ENCODE assay signal across 17 cellular contexts in genomic region chr17:47218896-47219430, GRCh38. TPM values are rescaled to one million over a fixed set of nuclear protein-coding genes. Genes with fewer than 3 reads are reported as not detected.
DNase-seq lines count a peak whose midpoint lies in the region; ATAC-seq lines count a peak whose summit lies in the region.
"Had no signal": no experiment of that assay in that cellular context is flagged by ENCODE, and none has a peak within 500 bp of the region (broad histone marks: within the 10 kb centered on the region; RNA-seq: fewer than 3 reads in every experiment).

No MANE protein-coding gene starts in this region.

- no peak overlapping the region for H3K27ac Mint-ChIP-seq in T-helper 17 cell
- H3K27ac Mint-ChIP-seq: CD4-positive, CD25-positive, alpha-beta regulatory T cell; WTC11 had no signal

- H3K23ac ChIP-seq in mesendoderm (ENCODE audit: low read length) = no peak overlapping the region

- H3K36me3 ChIP-seq in mesendoderm (ENCODE audit: control insufficient read depth, insufficient read depth, low read length) = no peaks in the 10 kb centered on the region
- H3K36me3 ChIP-seq: SJSA1 had no signal

- no peaks in the 10 kb centered on the region for H3K36me3 Mint-ChIP-seq in T-helper 17 cell (ENCODE audit: low read depth)
- H3K36me3 Mint-ChIP-seq: CD4-positive, CD25-positive, alpha-beta regulatory T cell had no signal

- no peak overlapping the region for H3K4me2 ChIP-seq in mesendoderm (ENCODE audit: low read length)
- H3K4me2 ChIP-seq: KMS-11 had no signal

- no peak overlapping the region for H3K9ac ChIP-seq in mesendoderm (ENCODE audit: low read length)
- H3K9ac ChIP-seq: GM23248, KMS-11 had no signal

- no peak overlapping the region for H2BK120ac ChIP-seq in mesendoderm (ENCODE audit: low read depth, low read length)

- H3K9me3 ChIP-seq in T-helper 17 cell (ENCODE audit: control insufficient read depth, low read length, poor library complexity, severe bottlenecking) = no peaks in the 10 kb centered on the region

- H3K27me3 Mint-ChIP-seq in T-helper 17 cell = no peaks in the 10 kb centered on the region
- H3K27me3 Mint-ChIP-seq: CD4-positive, CD25-positive, alpha-beta regulatory T cell had no signal

- ATAC-seq in T-helper 17 cell = no peak
- ATAC-seq: WTC11 had no signal

- in situ Hi-C loops in KBM-7 (cut with MboI; ENCODE audit: low pct_unique_long_range_greater_than_20kb, low sequenced_read_pairs) = no loop called here

- peak; percentile 34 for DNase-seq in GDM1 (lab: John Stamatoyannopoulos, UW)
- peak; percentile 58 for DNase-seq in KBM-7
- DNase-seq in dermis blood vessel endothelial cell = peak; percentile 48
- peak; percentile 77 for DNase-seq in mesendoderm
- DNase-seq in AG08395 (ENCODE audit: low spot score) = no peak
- no peak for DNase-seq in NCI-H2196 (lab: John Stamatoyannopoulos, UW; ENCODE audit: unreplicated experiment)
- no peak for DNase-seq in T-helper 17 cell
- DNase-seq in activated CD4-positive, CD25-positive, alpha-beta regulatory T cell treated with anti-CD3 and anti-CD28 coated beads, Interleukin-2, amount 50 U/mL, for 72 hours = no peak
- DNase-seq: activated T-cell treated with anti-CD3 and anti-CD28 coated beads, Interleukin-2, amount 50 U/mL, for 1 hour; CD4-positive, CD25-positive, alpha-beta regulatory T cell; GM23248; NCI-H1694 treated with DMSO at 0.1 percent for 48 hours; NCI-H82; stimulated activated naive CD4-positive, alpha-beta T cell treated with Interleukin-2 at 50 U/mL for 16 hours had no signal

- H3K56ac ChIP-seq in mesendoderm (ENCODE audit: low read length) = no peak overlapping the region

- peaks cover 6% of the 10 kb centered on the region for H3K4me1 ChIP-seq in mesendoderm (ENCODE audit: control insufficient read depth, low read depth, low read length)

- peak overlapping the region; percentile 3 for H3K27ac ChIP-seq in mesendoderm (ENCODE audit: low read depth, low read length)
- H3K27ac ChIP-seq: GM23248, KMS-11, SJSA1 had no signal

- no peaks in the 10 kb centered on the region for H3K27me3 ChIP-seq in mesendoderm (ENCODE audit: insufficient read depth, low read length, poor library complexity)
- H3K27me3 ChIP-seq: SJSA1 had no signal

- no peak overlapping the region for H4K8ac ChIP-seq in mesendoderm (ENCODE audit: low read depth, low read length)

- no peak overlapping the region for H3K4me3 ChIP-seq in mesendoderm (ENCODE audit: low read length)
- H3K4me3 ChIP-seq: GM23248, SJSA1 had no signal

- H2AK5ac ChIP-seq in mesendoderm (ENCODE audit: low read length) = no peak overlapping the region

- no peak overlapping the region for H4K5ac ChIP-seq in mesendoderm (ENCODE audit: low read length)

- peaks cover 21% of the 10 kb centered on the region for H3K4me1 Mint-ChIP-seq in T-helper 17 cell

- no peak overlapping the region for H3K4ac ChIP-seq in mesendoderm (ENCODE audit: low read depth, low read length)

- no peak overlapping the region for H3K18ac ChIP-seq in mesendoderm (ENCODE audit: low read length)

- H3K79me1 ChIP-seq in mesendoderm (ENCODE audit: low read length) = no peaks in the 10 kb centered on the region

- no peak overlapping the region for H3K4me3 Mint-ChIP-seq in T-helper 17 cell
- H3K4me3 Mint-ChIP-seq: CD4-positive, CD25-positive, alpha-beta regulatory T cell; WTC11 had no signal

- no peak overlapping the region for H2BK15ac ChIP-seq in mesendoderm (replicated peaks; ENCODE audit: low read depth)

- no CpG with 5 or more reads among the region's 6 CpGs for WGBS in mesendoderm (ENCODE audit: extremely low coverage, insufficient coverage, low lambda C conversion rate)

- H3K79me2 ChIP-seq in mesendoderm (ENCODE audit: control insufficient read depth, insufficient read depth, low read length) = no peaks in the 10 kb centered on the region

- H2BK5ac ChIP-seq in mesendoderm (ENCODE audit: low read length) = peak overlapping the region; percentile 1

RNA-seq across cellular contexts. Expression of gene MYL4, which starts 9.8 kb away (rescaled TPM):
- total RNA-seq in dermis blood vessel endothelial cell = 0.60 and 1.5 TPM in 2 replicates
- polyA plus RNA-seq in mesendoderm (2013, experiment 1 of 2) = 1.1 TPM
- polyA plus RNA-seq in mesendoderm (2013, experiment 2 of 2) = 1.1 TPM
- total RNA-seq in T-helper 17 cell = not detected
- total RNA-seq: CD4-positive, CD25-positive, alpha-beta regulatory T cell; GM23248 had no signal
- polyA plus RNA-seq: CD4-positive, CD25-positive, alpha-beta regulatory T cell; GM23248 had no signal

RNA-seq across cellular contexts. Expression of gene CDC27, which starts 29.9 kb away (rescaled TPM):
- total RNA-seq in dermis blood vessel endothelial cell (97.3 and 201 TPM in 2 replicates), T-helper 17 cell (10 to 100 TPM; 50.1 to 61.6 TPM)
- 48.6 TPM for polyA plus RNA-seq in mesendoderm (2013, experiment 1 of 2)
- polyA plus RNA-seq in mesendoderm (2013, experiment 2 of 2) = 47.5 TPM

RNA-seq across cellular contexts. Expression of gene ITGB3, which starts 34.7 kb away (rescaled TPM):
- total RNA-seq in dermis blood vessel endothelial cell (116 and 150 TPM in 2 replicates), T-helper 17 cell (100 to 1,000 TPM in 1 of 2 donors, 1 to 10 TPM in 1; 7.8 to 283 TPM)
- not detected for polyA plus RNA-seq in mesendoderm (2013, experiment 1 of 2)
- polyA plus RNA-seq in mesendoderm (2013, experiment 2 of 2) = 0.06 TPM

Comparison
In these comparisons a context has a peak if more than half of its experiments do, and no peak if none do; other contexts are left out.
1. DNase-seq: peak in GDM1 (single experiment), KBM-7 (single experiment), dermis blood vessel endothelial cell (single experiment) and mesendoderm (single experiment); none in AG08395 (single experiment), NCI-H2196 (single experiment), T-helper 17 cell (0 of 3) and activated CD4-positive, CD25-positive, alpha-beta regulatory T cell treated with anti-CD3 and anti-CD28 coated beads, Interleukin-2, amount 50 U/mL, for 72 hours (single experiment).